Comparison of ENCODE assay signal across 11 cellular contexts in genomic region chr6:42959917-42960242, GRCh38. TPM values are rescaled to one million over a fixed set of nuclear protein-coding genes. Genes with fewer than 3 reads are reported as not detected.
DNase-seq lines count a peak whose midpoint lies in the region; TF ChIP-seq lines count a peak whose summit lies in the region.
"Had no signal": no experiment of that assay in that cellular context is flagged by ENCODE, and none has a peak within 500 bp of the region (broad histone marks: within the 10 kb centered on the region; RNA-seq: fewer than 3 reads in every experiment).

No MANE protein-coding gene starts in this region.

- no peak overlapping the region for H3K27ac Mint-ChIP-seq in nephron

- H3K9me3 ChIP-seq in PC-9 (ENCODE audit: insufficient read depth, low read depth) = no peaks in the 10 kb centered on the region
- H3K9me3 ChIP-seq in esophagus squamous epithelium = no peaks in the 10 kb centered on the region
- H3K9me3 ChIP-seq in adrenal gland (replicated peaks in 1 of 3) = no peaks in the 10 kb centered on the region

- H3F3A ChIP-seq in PC-9 (ENCODE audit: insufficient read depth, low read depth) = peaks cover 9% of the 10 kb centered on the region; the same call in 1 of the 2 replicates

- H3K36me3 ChIP-seq in PC-9 (ENCODE audit: low read depth) (no peaks in the 10 kb centered on the region), esophagus squamous epithelium (peaks cover 0 to 28% (median 0%) of the 10 kb centered on the region in 3 donors), adrenal gland (replicated peaks in 1 of 2) (peaks cover 0 to 9% of the 10 kb centered on the region in 2 donors)

- H3K4me3 ChIP-seq in AG10803 (ENCODE audit: low read length) (peak overlapping the region; percentile 55), PC-9 (peak overlapping the region; percentile 58), esophagus squamous epithelium (peak overlapping the region; percentile 36 to 73 (median 50)), adrenal gland (peak overlapping the region in 1 of 4 donors; percentile 59)

- H3K27ac ChIP-seq in PC-9 (no peak overlapping the region), esophagus squamous epithelium (no peak overlapping the region), adrenal gland (no peak overlapping the region)
- H3K27ac ChIP-seq: KMS-11 had no signal

- H3K4me1 ChIP-seq in PC-9 (replicated peaks; ENCODE audit: insufficient read depth) = peaks cover 11% of the 10 kb centered on the region
- H3K4me1 ChIP-seq in esophagus squamous epithelium = peaks cover 14 to 20% (median 17%) of the 10 kb centered on the region in 3 donors
- peaks cover 10% of the 10 kb centered on the region in 2 donors for H3K4me1 ChIP-seq in adrenal gland (replicated peaks in 1 of 2)

- TF ChIP-seq CTCF in AG10803 (conservative IDR thresholded peaks at IDR 0.05; ENCODE audit: low read length) (no peak), PC-9 (conservative IDR thresholded peaks at IDR 0.05) (no peak), esophagus squamous epithelium (IDR thresholded peaks at IDR 0.05) (no peak), nephron (IDR thresholded peaks at IDR 0.05; ENCODE audit: unreplicated experiment in 3 of 3) (no peak), adrenal gland (IDR thresholded peaks at IDR 0.05) (no peak)

- CTCF ChIA-PET in PC-9 (lab: Charles Lee) = interaction anchor here (0.5 to 0.6 kb wide), 2 partner anchors 39 to 40 kb away, joined by 3 to 8 read pairs; no protein-coding TSS in a partner anchor

- H4K20me1 ChIP-seq in PC-9 (ENCODE audit: insufficient read depth) = no peaks in the 10 kb centered on the region

- DNase-seq in AG10803 (ENCODE audit: low read depth) (no peak), PC-9 (no peak), esophagus squamous epithelium (lab: John Stamatoyannopoulos, UW) (no peak), NCI-H2171 treated with DMSO at 0.1 percent for 48 hours (lab: John Stamatoyannopoulos, UW) (no peak), LoVo (ENCODE audit: low spot score) (no peak), hippocampal formation (lab: John Stamatoyannopoulos, UW) (no peak), adrenal gland (no peak)

- H3K4me2 ChIP-seq in PC-9 = peak overlapping the region; percentile 86
- H3K4me2 ChIP-seq: KMS-11 had no signal

- no peaks in the 10 kb centered on the region for H3K79me2 ChIP-seq in PC-9 (ENCODE audit: low read depth)

- no peaks in the 10 kb centered on the region for H3K9me3 Mint-ChIP-seq in nephron

- POLR2A ChIA-PET in PC-9 (lab: Charles Lee; ENCODE audit: unreplicated experiment) = interaction anchor here (0.5 to 0.6 kb wide), 6 partner anchors 10 to 1265 kb away, joined by 3 to 6 read pairs (median 4); partner anchors contain the start of genes PPP2R5D and RRP36

- peaks cover 10% of the 10 kb centered on the region for H3K4me1 Mint-ChIP-seq in nephron

- intact Hi-C loops in PC-9 (cut with micrococcal nuclease; ENCODE audit: unreplicated experiment) = no loop called here
- intact Hi-C loops in esophagus squamous epithelium (cut with DNase I) = loop anchor here (10.0 kb wide), 1 partner anchor 105 kb away; no protein-coding TSS in a partner anchor
- intact Hi-C loops in adrenal gland (cut with DNase I) = no loop called here

- BruUV-seq in PC-9 (replicated peaks; lab: Mats Ljungman, UMichigan) = no TSS peak

- H3K9me2 ChIP-seq in PC-9 (ENCODE audit: insufficient read depth) = no peaks in the 10 kb centered on the region

- peaks cover 34% of the 10 kb centered on the region for H3K27me3 Mint-ChIP-seq in nephron (ENCODE audit: low read depth)

- peak overlapping the region; percentile 84; the same call in 1 of the 2 replicates for H2AFZ ChIP-seq in PC-9

- WGBS in esophagus squamous epithelium, 2 donors = 13 to 32% methylated on average over 13 of the region's 13 CpGs
- WGBS in adrenal gland, 4 donors = 21 to 43% (median 27%) methylated on average over 13 of the region's 13 CpGs

- no peaks in the 10 kb centered on the region for H3K27me3 ChIP-seq in PC-9 (ENCODE audit: insufficient read depth, low read depth)
- no peaks in the 10 kb centered on the region for H3K27me3 ChIP-seq in esophagus squamous epithelium
- H3K27me3 ChIP-seq in adrenal gland = no peaks in the 10 kb centered on the region

- H3K4me3 Mint-ChIP-seq in nephron = peak overlapping the region; percentile 77 to 83 (median 77)

- TF ChIP-seq POLR2A in esophagus squamous epithelium (IDR thresholded peaks at IDR 0.05) (no peak), adrenal gland (IDR thresholded peaks at IDR 0.05) (no peak)

- peaks cover 20% of the 10 kb centered on the region for H3K36me3 Mint-ChIP-seq in nephron (ENCODE audit: low read depth)

RNA-seq across cellular contexts. Expression of gene GNMT, which starts 0.7 kb away (rescaled TPM):
- total RNA-seq in PC-9 (2021) (0.57 TPM in 1 of 2 replicates, not detected in the other), esophagus squamous epithelium (under 1 TPM in 1 of 4 donors, not detected in 3; 0.76 TPM), adrenal gland (under 1 TPM in 4 of 8 donors, not detected in 4; 0.39 to 0.65 (median 0.53) TPM)
- 1 to 10 TPM in 2 of 3 donors, under 1 TPM in 1; 0.29 to 4.4 (median 1.1) TPM for polyA plus RNA-seq in adrenal gland

RNA-seq across cellular contexts. Expression of gene PEX6, which starts 19.1 kb away (rescaled TPM):
- total RNA-seq in PC-9 (2021) (25.9 and 31.3 TPM in 2 replicates), esophagus squamous epithelium (10 to 100 TPM; 11.3 to 21.2 (median 17.1) TPM), adrenal gland (10 to 100 TPM; 21.5 to 63.9 (median 35.5) TPM)
- polyA plus RNA-seq in adrenal gland = 10 to 100 TPM in 2 of 3 donors, 1 to 10 TPM in 1; 7.4 to 41.7 (median 22.7) TPM

RNA-seq across cellular contexts. Expression of gene PPP2R5D, which starts 24.5 kb away (rescaled TPM):
- 42.9 and 53.7 TPM in 2 replicates for total RNA-seq in PC-9 (2021)
- total RNA-seq in esophagus squamous epithelium = 10 to 100 TPM; 15.6 to 35.9 (median 27.4) TPM
- total RNA-seq in adrenal gland = 10 to 100 TPM; 24.2 to 97.8 (median 33.7) TPM
- polyA plus RNA-seq in adrenal gland = 10 to 100 TPM; 29.7 to 38.9 (median 37.9) TPM

RNA-seq across cellular contexts. Expression of gene CNPY3, which starts 30.6 kb away (rescaled TPM):
- total RNA-seq in PC-9 (2021) = 47.7 and 54.8 TPM in 2 replicates
- total RNA-seq in esophagus squamous epithelium = 10 to 100 TPM; 10.3 to 24.6 (median 17.7) TPM
- 10 to 100 TPM; 26.8 to 59.7 (median 41.3) TPM for total RNA-seq in adrenal gland
- 10 to 100 TPM; 22.4 to 53.5 (median 48.2) TPM for polyA plus RNA-seq in adrenal gland

RNA-seq across cellular contexts. Expression of gene PTCRA, which starts 44.0 kb away (rescaled TPM):
- total RNA-seq in PC-9 (2021) = not detected in 2 replicates
- not detected for total RNA-seq in esophagus squamous epithelium
- total RNA-seq in adrenal gland = under 1 TPM in 1 of 8 donors, not detected in 7; 0.34 TPM
- not detected for polyA plus RNA-seq in adrenal gland
- total RNA-seq: G401; T-helper 2 cell treated with Interferon-gamma antibody and Interleukin-4, amounts not matched to agents 100 ng/mL and 5 ng/mL, for 36 hours had no signal
